In genomic region chr3:129576514-129577345, GRCh38 we compare ENCODE assay signal across 8 cellular contexts. TPM values are rescaled to one million over a fixed set of nuclear protein-coding genes. Genes with fewer than 3 reads are reported as not detected.
A peak's percentile ranks its signal among the peaks of the same experiment; 100 is the strongest.
DNase-seq lines count a peak whose midpoint lies in the region; TF ChIP-seq lines count a peak whose summit lies in the region.

No MANE protein-coding gene starts in this region.

- H3K27me3 ChIP-seq in esophagus squamous epithelium, result no peaks in the 10 kb centered on the region

- WGBS in esophagus squamous epithelium, 2 donors, result 60% methylated on average over 1 of the region's 18 CpGs; no CpG with 5 or more reads in 1 of the 2 donors

- peaks cover 14 to 34% (median 20%) of the 10 kb centered on the region in 3 donors for H3K4me1 ChIP-seq in esophagus squamous epithelium

- H3K4me3 ChIP-seq in esophagus squamous epithelium, result no peak overlapping the region

- intact Hi-C loops in esophagus squamous epithelium (cut with DNase I), result no loop called here

- peak; percentile 43 for DNase-seq in NOMO-1 treated with DMSO at 0.1 percent for 48 hours (lab: John Stamatoyannopoulos, UW; ENCODE audit: unreplicated experiment)
- no peak for DNase-seq in NOMO-1 treated with dmso at 0.1 percent for 144 hours (lab: John Stamatoyannopoulos, UW; ENCODE audit: unreplicated experiment)
- DNase-seq in NCI-H1092 (lab: John Stamatoyannopoulos, UW), result peak; percentile 66
- peak; percentile 4 to 8 for DNase-seq in activated CD4-positive, alpha-beta T cell treated with anti-CD3 and anti-CD28 coated beads, Interleukin-2, amount 50 U/mL, for 24 hours (ENCODE audit: low read depth in 1 of 2, low spot score in 1 of 2)
- peak; percentile 47 for DNase-seq in esophagus squamous epithelium (lab: John Stamatoyannopoulos, UW)
- peak; percentile 18 for DNase-seq in stimulated activated CD8-positive, alpha-beta memory T cell treated with anti-CD3 and anti-CD28 coated beads, Interleukin-15, amount 100 ng/mL, for 24 hours (ENCODE audit: low read depth)
- DNase-seq in D341Med (ENCODE audit: low spot score), result no peak
- DNase-seq in pons (ENCODE audit: low spot score), result no peak

- H3K9me3 ChIP-seq in esophagus squamous epithelium, result no peaks in the 10 kb centered on the region

- TF ChIP-seq POLR2A in esophagus squamous epithelium (IDR thresholded peaks at IDR 0.05), result peak in 1 of 4 donors; percentile 58

- TF ChIP-seq CTCF in esophagus squamous epithelium (IDR thresholded peaks at IDR 0.05), result no peak

- H3K27ac ChIP-seq in esophagus squamous epithelium, result peak overlapping the region; percentile 42 to 80 (median 70)

- peaks cover 0 to 68% (median 3%) of the 10 kb centered on the region in 3 donors for H3K36me3 ChIP-seq in esophagus squamous epithelium

RNA-seq across cellular contexts. Expression of gene PLXND1, which starts 29.7 kb away (rescaled TPM):
- 10 to 100 TPM in 3 of 4 donors, 1 to 10 TPM in 1; 4.5 to 66.0 (median 24.4) TPM for total RNA-seq in esophagus squamous epithelium

RNA-seq across cellular contexts. Expression of gene H1-8, which starts 33.8 kb away (rescaled TPM):
- not detected for total RNA-seq in esophagus squamous epithelium

RNA-seq across cellular contexts. Expression of gene RHO, which starts 48.3 kb away (rescaled TPM):
- total RNA-seq in esophagus squamous epithelium, result not detected

Comparison
In these comparisons a context has a peak if more than half of its experiments do, and no peak if none do; other contexts are left out.
1. DNase-seq: peak in NOMO-1 treated with DMSO at 0.1 percent for 48 hours (single experiment), NCI-H1092 (single experiment), activated CD4-positive, alpha-beta T cell treated with anti-CD3 and anti-CD28 coated beads, Interleukin-2, amount 50 U/mL, for 24 hours (2 of 2), esophagus squamous epithelium (single experiment) and stimulated activated CD8-positive, alpha-beta memory T cell treated with anti-CD3 and anti-CD28 coated beads, Interleukin-15, amount 100 ng/mL, for 24 hours (single experiment); none in NOMO-1 treated with dmso at 0.1 percent for 144 hours (single experiment), D341Med (single experiment) and pons (single experiment).